1 cellular context compared by ENCODE assay signal in the genomic region with DNA sequence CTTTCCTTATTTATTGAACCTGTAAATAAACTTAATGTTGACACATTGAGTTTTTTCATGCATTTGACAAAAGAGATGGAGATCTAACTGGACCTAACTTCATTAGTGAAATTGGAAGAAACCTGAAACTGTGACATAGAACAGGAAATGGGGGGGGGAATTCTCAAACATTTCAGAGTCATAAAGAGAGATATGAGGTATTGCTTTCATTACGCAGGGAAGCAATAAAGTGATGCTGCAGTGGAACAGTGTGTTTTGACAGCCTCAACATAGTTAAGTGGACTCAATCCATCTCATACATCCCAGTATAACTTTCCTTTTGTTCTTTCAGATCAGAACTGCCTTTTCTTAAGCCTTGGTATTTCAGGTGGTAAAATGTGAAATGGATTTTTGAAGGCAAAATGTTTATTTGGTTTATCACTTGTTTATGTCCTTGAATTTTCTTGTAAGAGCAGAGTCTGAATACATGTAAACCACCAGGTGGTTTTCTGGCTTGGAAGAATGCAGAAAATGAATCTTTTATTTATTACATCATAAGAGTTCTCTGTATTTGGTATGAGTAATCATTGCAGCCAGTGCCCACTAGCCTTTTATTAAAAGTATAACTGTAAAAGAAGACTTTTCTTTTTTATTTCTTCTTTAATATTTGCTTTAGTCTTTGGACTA.
A peak's percentile ranks its signal among the peaks of the same experiment; 100 is the strongest.
TF ChIP-seq lines count a peak whose summit lies in the region.

No MANE protein-coding gene starts in this region.

TF ChIP-seq in GM12878, 131 proteins besides CTCF, POLR2A, EP300 and RAD21 (continued from another document and continues in another):
- TF ChIP-seq, protein P1, sequence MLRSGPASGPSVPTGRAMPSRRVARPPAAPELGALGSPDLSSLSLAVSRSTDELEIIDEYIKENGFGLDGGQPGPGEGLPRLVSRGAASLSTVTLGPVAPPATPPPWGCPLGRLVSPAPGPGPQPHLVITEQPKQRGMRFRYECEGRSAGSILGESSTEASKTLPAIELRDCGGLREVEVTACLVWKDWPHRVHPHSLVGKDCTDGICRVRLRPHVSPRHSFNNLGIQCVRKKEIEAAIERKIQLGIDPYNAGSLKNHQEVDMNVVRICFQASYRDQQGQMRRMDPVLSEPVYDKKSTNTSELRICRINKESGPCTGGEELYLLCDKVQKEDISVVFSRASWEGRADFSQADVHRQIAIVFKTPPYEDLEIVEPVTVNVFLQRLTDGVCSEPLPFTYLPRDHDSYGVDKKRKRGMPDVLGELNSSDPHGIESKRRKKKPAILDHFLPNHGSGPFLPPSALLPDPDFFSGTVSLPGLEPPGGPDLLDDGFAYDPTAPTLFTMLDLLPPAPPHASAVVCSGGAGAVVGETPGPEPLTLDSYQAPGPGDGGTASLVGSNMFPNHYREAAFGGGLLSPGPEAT (IDR thresholded peaks at IDR 0.05; ENCODE audit: low read depth) = no peak
- TF ChIP-seq NFYA (IDR thresholded peaks at IDR 0.05; ENCODE audit: borderline replicate concordance, low read depth, low read length) = no peak
- peak; percentile 59; the same call in 1 of the 2 replicates for TF ChIP-seq GABPA (IDR thresholded peaks at IDR 0.05; ENCODE audit: low read depth)
- TF ChIP-seq, protein P2, sequence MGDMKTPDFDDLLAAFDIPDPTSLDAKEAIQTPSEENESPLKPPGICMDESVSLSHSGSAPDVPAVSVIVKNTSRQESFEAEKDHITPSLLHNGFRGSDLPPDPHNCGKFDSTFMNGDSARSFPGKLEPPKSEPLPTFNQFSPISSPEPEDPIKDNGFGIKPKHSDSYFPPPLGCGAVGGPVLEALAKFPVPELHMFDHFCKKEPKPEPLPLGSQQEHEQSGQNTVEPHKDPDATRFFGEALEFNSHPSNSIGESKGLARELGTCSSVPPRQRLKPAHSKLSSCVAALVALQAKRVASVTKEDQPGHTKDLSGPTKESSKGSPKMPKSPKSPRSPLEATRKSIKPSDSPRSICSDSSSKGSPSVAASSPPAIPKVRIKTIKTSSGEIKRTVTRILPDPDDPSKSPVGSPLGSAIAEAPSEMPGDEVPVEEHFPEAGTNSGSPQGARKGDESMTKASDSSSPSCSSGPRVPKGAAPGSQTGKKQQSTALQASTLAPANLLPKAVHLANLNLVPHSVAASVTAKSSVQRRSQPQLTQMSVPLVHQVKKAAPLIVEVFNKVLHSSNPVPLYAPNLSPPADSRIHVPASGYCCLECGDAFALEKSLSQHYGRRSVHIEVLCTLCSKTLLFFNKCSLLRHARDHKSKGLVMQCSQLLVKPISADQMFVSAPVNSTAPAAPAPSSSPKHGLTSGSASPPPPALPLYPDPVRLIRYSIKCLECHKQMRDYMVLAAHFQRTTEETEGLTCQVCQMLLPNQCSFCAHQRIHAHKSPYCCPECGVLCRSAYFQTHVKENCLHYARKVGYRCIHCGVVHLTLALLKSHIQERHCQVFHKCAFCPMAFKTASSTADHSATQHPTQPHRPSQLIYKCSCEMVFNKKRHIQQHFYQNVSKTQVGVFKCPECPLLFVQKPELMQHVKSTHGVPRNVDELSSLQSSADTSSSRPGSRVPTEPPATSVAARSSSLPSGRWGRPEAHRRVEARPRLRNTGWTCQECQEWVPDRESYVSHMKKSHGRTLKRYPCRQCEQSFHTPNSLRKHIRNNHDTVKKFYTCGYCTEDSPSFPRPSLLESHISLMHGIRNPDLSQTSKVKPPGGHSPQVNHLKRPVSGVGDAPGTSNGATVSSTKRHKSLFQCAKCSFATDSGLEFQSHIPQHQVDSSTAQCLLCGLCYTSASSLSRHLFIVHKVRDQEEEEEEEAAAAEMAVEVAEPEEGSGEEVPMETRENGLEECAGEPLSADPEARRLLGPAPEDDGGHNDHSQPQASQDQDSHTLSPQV (IDR thresholded peaks at IDR 0.05) = no peak
- TF ChIP-seq ZNF207 (IDR thresholded peaks at IDR 0.05; ENCODE audit: borderline replicate concordance) = no peak
- no peak for TF ChIP-seq TARDBP (IDR thresholded peaks at IDR 0.05; ENCODE audit: borderline replicate concordance)
- peak in 1 of 2 experiments; percentile 26; a peak in 1 of 4 replicates for TF ChIP-seq SRF (IDR thresholded peaks at IDR 0.05; ENCODE audit: low read depth in 2 of 2, low read length in 2 of 2)
- TF ChIP-seq SMAD1 (IDR thresholded peaks at IDR 0.05; ENCODE audit: low read depth, partially characterized antibody) = no peak
- TF ChIP-seq SMARCA5 (IDR thresholded peaks at IDR 0.05) = no peak
- TF ChIP-seq RFX5 (IDR thresholded peaks at IDR 0.05; ENCODE audit: low read depth, low read length) = no peak
- peak; percentile 33 to 70; a peak in 3 of 4 replicates for TF ChIP-seq IKZF2 (IDR thresholded peaks at IDR 0.05)
- no peak for TF ChIP-seq BHLHE40 (IDR thresholded peaks at IDR 0.05; ENCODE audit: borderline replicate concordance in 1 of 2, low read depth in 2 of 2, low read length in 1 of 2)
- TF ChIP-seq ZNF384 (IDR thresholded peaks at IDR 0.05; ENCODE audit: borderline replicate concordance, low read depth, low read length) = no peak
- TF ChIP-seq, protein P3, sequence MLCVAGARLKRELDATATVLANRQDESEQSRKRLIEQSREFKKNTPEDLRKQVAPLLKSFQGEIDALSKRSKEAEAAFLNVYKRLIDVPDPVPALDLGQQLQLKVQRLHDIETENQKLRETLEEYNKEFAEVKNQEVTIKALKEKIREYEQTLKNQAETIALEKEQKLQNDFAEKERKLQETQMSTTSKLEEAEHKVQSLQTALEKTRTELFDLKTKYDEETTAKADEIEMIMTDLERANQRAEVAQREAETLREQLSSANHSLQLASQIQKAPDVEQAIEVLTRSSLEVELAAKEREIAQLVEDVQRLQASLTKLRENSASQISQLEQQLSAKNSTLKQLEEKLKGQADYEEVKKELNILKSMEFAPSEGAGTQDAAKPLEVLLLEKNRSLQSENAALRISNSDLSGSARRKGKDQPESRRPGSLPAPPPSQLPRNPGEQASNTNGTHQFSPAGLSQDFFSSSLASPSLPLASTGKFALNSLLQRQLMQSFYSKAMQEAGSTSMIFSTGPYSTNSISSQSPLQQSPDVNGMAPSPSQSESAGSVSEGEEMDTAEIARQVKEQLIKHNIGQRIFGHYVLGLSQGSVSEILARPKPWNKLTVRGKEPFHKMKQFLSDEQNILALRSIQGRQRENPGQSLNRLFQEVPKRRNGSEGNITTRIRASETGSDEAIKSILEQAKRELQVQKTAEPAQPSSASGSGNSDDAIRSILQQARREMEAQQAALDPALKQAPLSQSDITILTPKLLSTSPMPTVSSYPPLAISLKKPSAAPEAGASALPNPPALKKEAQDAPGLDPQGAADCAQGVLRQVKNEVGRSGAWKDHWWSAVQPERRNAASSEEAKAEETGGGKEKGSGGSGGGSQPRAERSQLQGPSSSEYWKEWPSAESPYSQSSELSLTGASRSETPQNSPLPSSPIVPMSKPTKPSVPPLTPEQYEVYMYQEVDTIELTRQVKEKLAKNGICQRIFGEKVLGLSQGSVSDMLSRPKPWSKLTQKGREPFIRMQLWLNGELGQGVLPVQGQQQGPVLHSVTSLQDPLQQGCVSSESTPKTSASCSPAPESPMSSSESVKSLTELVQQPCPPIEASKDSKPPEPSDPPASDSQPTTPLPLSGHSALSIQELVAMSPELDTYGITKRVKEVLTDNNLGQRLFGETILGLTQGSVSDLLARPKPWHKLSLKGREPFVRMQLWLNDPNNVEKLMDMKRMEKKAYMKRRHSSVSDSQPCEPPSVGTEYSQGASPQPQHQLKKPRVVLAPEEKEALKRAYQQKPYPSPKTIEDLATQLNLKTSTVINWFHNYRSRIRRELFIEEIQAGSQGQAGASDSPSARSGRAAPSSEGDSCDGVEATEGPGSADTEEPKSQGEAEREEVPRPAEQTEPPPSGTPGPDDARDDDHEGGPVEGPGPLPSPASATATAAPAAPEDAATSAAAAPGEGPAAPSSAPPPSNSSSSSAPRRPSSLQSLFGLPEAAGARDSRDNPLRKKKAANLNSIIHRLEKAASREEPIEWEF (IDR thresholded peaks at IDR 0.05; ENCODE audit: insufficient replicate concordance, low read depth, low read length) = no peak
- TF ChIP-seq, protein P4, sequence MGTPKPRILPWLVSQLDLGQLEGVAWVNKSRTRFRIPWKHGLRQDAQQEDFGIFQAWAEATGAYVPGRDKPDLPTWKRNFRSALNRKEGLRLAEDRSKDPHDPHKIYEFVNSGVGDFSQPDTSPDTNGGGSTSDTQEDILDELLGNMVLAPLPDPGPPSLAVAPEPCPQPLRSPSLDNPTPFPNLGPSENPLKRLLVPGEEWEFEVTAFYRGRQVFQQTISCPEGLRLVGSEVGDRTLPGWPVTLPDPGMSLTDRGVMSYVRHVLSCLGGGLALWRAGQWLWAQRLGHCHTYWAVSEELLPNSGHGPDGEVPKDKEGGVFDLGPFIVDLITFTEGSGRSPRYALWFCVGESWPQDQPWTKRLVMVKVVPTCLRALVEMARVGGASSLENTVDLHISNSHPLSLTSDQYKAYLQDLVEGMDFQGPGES (IDR thresholded peaks at IDR 0.05) = no peak
- TF ChIP-seq RBBP5 (conservative IDR thresholded peaks at IDR 0.05) = no peak
- TF ChIP-seq ZNF217 (IDR thresholded peaks at IDR 0.05) = no peak
- TF ChIP-seq HDGF (IDR thresholded peaks at IDR 0.05) = no peak
- peak; percentile 97 for TF ChIP-seq JUNB (IDR thresholded peaks at IDR 0.05)
- TF ChIP-seq ASH2L (IDR thresholded peaks at IDR 0.05; ENCODE audit: borderline replicate concordance, low read depth) = no peak
- peak; percentile 94 for TF ChIP-seq CREB1 (IDR thresholded peaks at IDR 0.05; ENCODE audit: low read depth)
- TF ChIP-seq ATF7 (IDR thresholded peaks at IDR 0.05; ENCODE audit: low read depth) = peak; percentile 86
- TF ChIP-seq, protein P5, sequence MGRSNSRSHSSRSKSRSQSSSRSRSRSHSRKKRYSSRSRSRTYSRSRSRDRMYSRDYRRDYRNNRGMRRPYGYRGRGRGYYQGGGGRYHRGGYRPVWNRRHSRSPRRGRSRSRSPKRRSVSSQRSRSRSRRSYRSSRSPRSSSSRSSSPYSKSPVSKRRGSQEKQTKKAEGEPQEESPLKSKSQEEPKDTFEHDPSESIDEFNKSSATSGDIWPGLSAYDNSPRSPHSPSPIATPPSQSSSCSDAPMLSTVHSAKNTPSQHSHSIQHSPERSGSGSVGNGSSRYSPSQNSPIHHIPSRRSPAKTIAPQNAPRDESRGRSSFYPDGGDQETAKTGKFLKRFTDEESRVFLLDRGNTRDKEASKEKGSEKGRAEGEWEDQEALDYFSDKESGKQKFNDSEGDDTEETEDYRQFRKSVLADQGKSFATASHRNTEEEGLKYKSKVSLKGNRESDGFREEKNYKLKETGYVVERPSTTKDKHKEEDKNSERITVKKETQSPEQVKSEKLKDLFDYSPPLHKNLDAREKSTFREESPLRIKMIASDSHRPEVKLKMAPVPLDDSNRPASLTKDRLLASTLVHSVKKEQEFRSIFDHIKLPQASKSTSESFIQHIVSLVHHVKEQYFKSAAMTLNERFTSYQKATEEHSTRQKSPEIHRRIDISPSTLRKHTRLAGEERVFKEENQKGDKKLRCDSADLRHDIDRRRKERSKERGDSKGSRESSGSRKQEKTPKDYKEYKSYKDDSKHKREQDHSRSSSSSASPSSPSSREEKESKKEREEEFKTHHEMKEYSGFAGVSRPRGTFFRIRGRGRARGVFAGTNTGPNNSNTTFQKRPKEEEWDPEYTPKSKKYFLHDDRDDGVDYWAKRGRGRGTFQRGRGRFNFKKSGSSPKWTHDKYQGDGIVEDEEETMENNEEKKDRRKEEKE (IDR thresholded peaks at IDR 0.05) = no peak
- 0 out of 2 replicates have a peak, but pooled peaks have one; percentile 39 for TF ChIP-seq DPF2 (IDR thresholded peaks at IDR 0.05)
- no peak for TF ChIP-seq MTA3 (IDR thresholded peaks at IDR 0.05; ENCODE audit: borderline replicate concordance, low read length)
- no peak for TF ChIP-seq SIX5 (IDR thresholded peaks at IDR 0.05; ENCODE audit: low read depth, low read length, severe bottlenecking)
- TF ChIP-seq, protein P6, sequence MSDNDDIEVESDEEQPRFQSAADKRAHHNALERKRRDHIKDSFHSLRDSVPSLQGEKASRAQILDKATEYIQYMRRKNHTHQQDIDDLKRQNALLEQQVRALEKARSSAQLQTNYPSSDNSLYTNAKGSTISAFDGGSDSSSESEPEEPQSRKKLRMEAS (IDR thresholded peaks at IDR 0.05; ENCODE audit: low read depth, low read length) = no peak
- no peak for TF ChIP-seq PAX8 (IDR thresholded peaks at IDR 0.05)
- TF ChIP-seq POLR2AphosphoS5 (IDR thresholded peaks at IDR 0.05; ENCODE audit: low read length) = no peak
- TF ChIP-seq, protein P7, sequence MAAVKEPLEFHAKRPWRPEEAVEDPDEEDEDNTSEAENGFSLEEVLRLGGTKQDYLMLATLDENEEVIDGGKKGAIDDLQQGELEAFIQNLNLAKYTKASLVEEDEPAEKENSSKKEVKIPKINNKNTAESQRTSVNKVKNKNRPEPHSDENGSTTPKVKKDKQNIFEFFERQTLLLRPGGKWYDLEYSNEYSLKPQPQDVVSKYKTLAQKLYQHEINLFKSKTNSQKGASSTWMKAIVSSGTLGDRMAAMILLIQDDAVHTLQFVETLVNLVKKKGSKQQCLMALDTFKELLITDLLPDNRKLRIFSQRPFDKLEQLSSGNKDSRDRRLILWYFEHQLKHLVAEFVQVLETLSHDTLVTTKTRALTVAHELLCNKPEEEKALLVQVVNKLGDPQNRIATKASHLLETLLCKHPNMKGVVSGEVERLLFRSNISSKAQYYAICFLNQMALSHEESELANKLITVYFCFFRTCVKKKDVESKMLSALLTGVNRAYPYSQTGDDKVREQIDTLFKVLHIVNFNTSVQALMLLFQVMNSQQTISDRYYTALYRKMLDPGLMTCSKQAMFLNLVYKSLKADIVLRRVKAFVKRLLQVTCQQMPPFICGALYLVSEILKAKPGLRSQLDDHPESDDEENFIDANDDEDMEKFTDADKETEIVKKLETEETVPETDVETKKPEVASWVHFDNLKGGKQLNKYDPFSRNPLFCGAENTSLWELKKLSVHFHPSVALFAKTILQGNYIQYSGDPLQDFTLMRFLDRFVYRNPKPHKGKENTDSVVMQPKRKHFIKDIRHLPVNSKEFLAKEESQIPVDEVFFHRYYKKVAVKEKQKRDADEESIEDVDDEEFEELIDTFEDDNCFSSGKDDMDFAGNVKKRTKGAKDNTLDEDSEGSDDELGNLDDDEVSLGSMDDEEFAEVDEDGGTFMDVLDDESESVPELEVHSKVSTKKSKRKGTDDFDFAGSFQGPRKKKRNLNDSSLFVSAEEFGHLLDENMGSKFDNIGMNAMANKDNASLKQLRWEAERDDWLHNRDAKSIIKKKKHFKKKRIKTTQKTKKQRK (IDR thresholded peaks at IDR 0.05; ENCODE audit: low read depth, low read length) = no peak
- TF ChIP-seq ETV6 (conservative IDR thresholded peaks at IDR 0.05 in 1 of 2, IDR thresholded peaks at IDR 0.05 in 1 of 2; ENCODE audit: borderline replicate concordance in 1 of 2, low read depth in 1 of 2) = peak in 1 of 2 experiments; percentile 83; a peak in 2 of 4 replicates
- no peak for TF ChIP-seq NBN (IDR thresholded peaks at IDR 0.05)
- TF ChIP-seq, protein P8, sequence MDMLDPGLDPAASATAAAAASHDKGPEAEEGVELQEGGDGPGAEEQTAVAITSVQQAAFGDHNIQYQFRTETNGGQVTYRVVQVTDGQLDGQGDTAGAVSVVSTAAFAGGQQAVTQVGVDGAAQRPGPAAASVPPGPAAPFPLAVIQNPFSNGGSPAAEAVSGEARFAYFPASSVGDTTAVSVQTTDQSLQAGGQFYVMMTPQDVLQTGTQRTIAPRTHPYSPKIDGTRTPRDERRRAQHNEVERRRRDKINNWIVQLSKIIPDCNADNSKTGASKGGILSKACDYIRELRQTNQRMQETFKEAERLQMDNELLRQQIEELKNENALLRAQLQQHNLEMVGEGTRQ (IDR thresholded peaks at IDR 0.05; ENCODE audit: borderline replicate concordance, low read depth, low read length) = no peak
- no peak for TF ChIP-seq NR2C2 (IDR thresholded peaks at IDR 0.05; ENCODE audit: borderline replicate concordance, control insufficient read depth, insufficient read length, low read depth)
- peak; percentile 77; the same call in 1 of the 2 replicates for TF ChIP-seq IRF4 (IDR thresholded peaks at IDR 0.05; ENCODE audit: low read depth, low read length)
- no peak for TF ChIP-seq CBX5 (IDR thresholded peaks at IDR 0.05; ENCODE audit: low read depth)
- TF ChIP-seq CBFB (IDR thresholded peaks at IDR 0.05; ENCODE audit: low read depth) = no peak
